Comparison of ENCODE assay signal across 8 cellular contexts in the genomic region with DNA sequence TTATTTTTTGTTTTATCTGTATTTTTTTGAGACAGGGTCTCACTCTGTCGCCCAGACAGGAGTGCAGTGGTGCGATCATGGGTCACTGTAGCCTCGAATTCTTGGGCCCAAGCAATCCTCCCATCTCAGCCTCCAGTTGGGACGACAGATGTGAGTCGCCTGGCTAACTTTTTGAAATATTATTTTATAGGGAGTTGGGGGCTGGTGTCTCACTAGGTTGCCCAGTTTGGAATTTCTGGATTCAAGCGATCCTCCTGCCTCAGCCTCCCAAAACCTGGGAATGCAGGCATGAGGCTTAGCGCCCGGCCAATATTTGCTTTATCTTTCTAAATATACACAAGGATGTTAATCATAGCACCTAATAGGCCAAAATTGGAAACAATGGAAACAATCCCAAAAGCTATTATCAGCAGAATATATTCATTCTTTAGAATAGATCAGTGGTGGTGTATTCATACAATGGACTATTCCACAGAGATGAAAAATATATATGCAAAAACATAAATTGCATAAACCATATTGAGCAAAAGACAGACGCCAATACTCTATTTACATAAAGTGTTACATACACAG. TPM values are rescaled to one million over a fixed set of nuclear protein-coding genes. Genes with fewer than 3 reads are reported as not detected.
A peak's percentile ranks its signal among the peaks of the same experiment; 100 is the strongest.
DNase-seq lines count a peak whose midpoint lies in the region; ATAC-seq and TF ChIP-seq lines count a peak whose summit lies in the region.

No MANE protein-coding gene starts in this region.

- H2BK20ac ChIP-seq in H9 (ENCODE audit: low read depth, low read length, poor library complexity, severe bottlenecking), result no peak overlapping the region

- no peaks in the 10 kb centered on the region for H3K27me3 Mint-ChIP-seq in H9 (ENCODE audit: low read depth)

- no peak overlapping the region for H4K91ac ChIP-seq in H9 (ENCODE audit: insufficient read length, low read depth, low read length)

- peaks cover 10 to 17% (median 15%) of the 10 kb centered on the region in 3 experiments; a peak in 6 of 7 replicates for H3K36me3 Mint-ChIP-seq in H9 (ENCODE audit: insufficient read depth in 1 of 3, low read depth in 3 of 3)

- H3K9me3 Mint-ChIP-seq in H9, result no peaks in the 10 kb centered on the region

- H2BK15ac ChIP-seq in H9 (ENCODE audit: low read depth, low read length), result no peak overlapping the region

- no peak overlapping the region for H4K8ac ChIP-seq in H9 (replicated peaks; ENCODE audit: insufficient read length, low read depth, low read length)

- no peaks in the 10 kb centered on the region for H3K4me1 Mint-ChIP-seq in H9

- no peak overlapping the region for H3K56ac ChIP-seq in H9 (ENCODE audit: insufficient read length, low read depth, low read length)

- H3K27ac ChIP-seq in H9 (ENCODE audit: insufficient read length, low read depth, low read length), result no peak overlapping the region
- H3K27ac ChIP-seq in VCaP, result peak overlapping the region; percentile 81
- peak overlapping the region; percentile 36 to 85 (median 82) for H3K27ac ChIP-seq in gastroesophageal sphincter

- H3K18ac ChIP-seq in H9 (ENCODE audit: insufficient read length, low read depth, low read length), result no peak overlapping the region

- H3K14ac ChIP-seq in H9 (ENCODE audit: insufficient read depth, low read length), result no peak overlapping the region

- H3K4me2 ChIP-seq in H9 (ENCODE audit: insufficient read depth, insufficient read length, low read length), result peak overlapping the region; percentile 66
- peak overlapping the region; percentile 90 for H3K4me2 ChIP-seq in skeletal muscle satellite cell (ENCODE audit: low read length)

- no peaks in the 10 kb centered on the region for H3K23me2 ChIP-seq in H9 (ENCODE audit: insufficient read length, low read depth, low read length, poor library complexity, severe bottlenecking)

- H3K27me3 ChIP-seq in H9 (ENCODE audit: insufficient read depth, low read length) (no peaks in the 10 kb centered on the region), gastroesophageal sphincter (no peaks in the 10 kb centered on the region), skeletal muscle satellite cell (ENCODE audit: control insufficient read depth, insufficient read depth, low read length) (no peaks in the 10 kb centered on the region)

- TF ChIP-seq CTCF in H9 (conservative IDR thresholded peaks at IDR 0.05), result no peak
- no peak for TF ChIP-seq CTCF in VCaP (conservative IDR thresholded peaks at IDR 0.05)
- TF ChIP-seq CTCF in gastroesophageal sphincter (IDR thresholded peaks at IDR 0.05), result no peak

- H4K20me1 ChIP-seq in H9 (ENCODE audit: control insufficient read depth, insufficient read depth, insufficient read length), result no peaks in the 10 kb centered on the region

- H3K4me3 Mint-ChIP-seq in H9, result peak overlapping the region; percentile 80 to 93

- no peak overlapping the region for H2BK12ac ChIP-seq in H9 (ENCODE audit: insufficient read length, low read depth, low read length)

- no peak overlapping the region for H3K4ac ChIP-seq in H9 (ENCODE audit: low read depth, low read length)

- peak overlapping the region in 2 of 3 experiments; percentile 76 to 88; a peak in 2 of 7 replicates for H3K27ac Mint-ChIP-seq in H9

- H2AK5ac ChIP-seq in H9 (ENCODE audit: insufficient read length, low read length), result no peak overlapping the region

- no peak overlapping the region for H3K23ac ChIP-seq in H9 (ENCODE audit: insufficient read length, low read depth, low read length)

- H2BK120ac ChIP-seq in H9 (ENCODE audit: low read depth, low read length, poor library complexity, severe bottlenecking), result no peak overlapping the region

- DNase-seq in H9, result no peak
- DNase-seq in SW 1271 (lab: John Stamatoyannopoulos, UW), result no peak
- DNase-seq in NCI-H1048 (lab: John Stamatoyannopoulos, UW), result no peak
- no peak for DNase-seq in NCI-H2081 treated with DMSO at 0.1 percent for 48 hours (lab: John Stamatoyannopoulos, UW)

- no peak for TF ChIP-seq POLR2A in gastroesophageal sphincter (IDR thresholded peaks at IDR 0.05)

- no peaks in the 10 kb centered on the region for H3K79me2 ChIP-seq in H9 (ENCODE audit: insufficient read depth, low read length)

- no peak overlapping the region for H3T11ph ChIP-seq in H9 (ENCODE audit: low read length)

- H2AFZ ChIP-seq in H9 (ENCODE audit: low read length), result no peak overlapping the region

- no peak for ATAC-seq in gastroesophageal sphincter
- no peak for ATAC-seq in GM19324 (IDR thresholded peaks at IDR 0.05; ENCODE audit: low FRiP score, unreplicated experiment)

- no peak overlapping the region for H2BK5ac ChIP-seq in H9 (ENCODE audit: insufficient read length, low read length)

- H3K4me1 ChIP-seq in H9 (ENCODE audit: insufficient read depth, low read length) (no peaks in the 10 kb centered on the region), gastroesophageal sphincter (peaks cover 0 to 6% (median 0%) of the 10 kb centered on the region in 3 donors), skeletal muscle satellite cell (ENCODE audit: control insufficient read depth, insufficient read depth, low read length) (peaks cover 13% of the 10 kb centered on the region)

- WGBS in H9 (ENCODE audit: extremely low coverage, insufficient read length, low lambda C conversion rate), result no CpG with 5 or more reads among the region's 9 CpGs
- 30 to 52% methylated on average over 2 to 5 of the region's 9 CpGs for WGBS in gastroesophageal sphincter (ENCODE audit: low coverage in 1 of 2), 2 donors

- H3K4me3 ChIP-seq in gastroesophageal sphincter (peak overlapping the region; percentile 53 to 61), skeletal muscle satellite cell (ENCODE audit: low read length) (peak overlapping the region; percentile 77)

- no peaks in the 10 kb centered on the region for H3K79me1 ChIP-seq in H9 (ENCODE audit: insufficient read depth, low read depth, low read length, poor library complexity, severe bottlenecking)

- H4K5ac ChIP-seq in H9 (ENCODE audit: insufficient read length, low read depth, low read length), result no peak overlapping the region

- TF ChIP-seq EP300 in gastroesophageal sphincter (IDR thresholded peaks at IDR 0.05), result no peak

- H3K9me3 ChIP-seq in H9 (ENCODE audit: control insufficient read depth, low read depth, low read length) (no peaks in the 10 kb centered on the region), gastroesophageal sphincter (no peaks in the 10 kb centered on the region), skeletal muscle satellite cell (replicated peaks; ENCODE audit: low read length) (no peaks in the 10 kb centered on the region)

- H3K36me3 ChIP-seq in gastroesophageal sphincter, result peaks cover 0 to 20% of the 10 kb centered on the region in 2 donors
- peaks cover 6% of the 10 kb centered on the region for H3K36me3 ChIP-seq in skeletal muscle satellite cell (ENCODE audit: insufficient read depth, low read length)

- peak overlapping the region; percentile 45 for H3K9ac ChIP-seq in H9 (ENCODE audit: extremely low read depth, insufficient read length, low read length)
- H3K9ac ChIP-seq in skeletal muscle satellite cell (ENCODE audit: low read depth, low read length), result peak overlapping the region; percentile 89

RNA-seq across cellular contexts. Expression of a gene that starts 55.9 kb away (rescaled TPM):
- total RNA-seq in H9 (2021) (113 and 114 TPM in 2 replicates), gastroesophageal sphincter (100 to 1,000 TPM in 3 of 4 donors, 10 to 100 TPM in 1; 81.4 to 115 (median 107) TPM)
- total RNA-seq in skeletal muscle satellite cell (2012; rRNA removed), result 96.8 and 101 TPM in 2 replicates

RNA-seq across cellular contexts. Expression of a gene that starts 56.2 kb away (rescaled TPM):
- total RNA-seq in H9 (2021) (57.5 and 62.0 TPM in 2 replicates), gastroesophageal sphincter (100 to 1,000 TPM in 3 of 4 donors, 10 to 100 TPM in 1; 77.4 to 181 (median 152) TPM)
- 34.2 and 40.2 TPM in 2 replicates for total RNA-seq in skeletal muscle satellite cell (2012; rRNA removed)
